13 cellular contexts compared by ENCODE assay signal in the genomic region with DNA sequence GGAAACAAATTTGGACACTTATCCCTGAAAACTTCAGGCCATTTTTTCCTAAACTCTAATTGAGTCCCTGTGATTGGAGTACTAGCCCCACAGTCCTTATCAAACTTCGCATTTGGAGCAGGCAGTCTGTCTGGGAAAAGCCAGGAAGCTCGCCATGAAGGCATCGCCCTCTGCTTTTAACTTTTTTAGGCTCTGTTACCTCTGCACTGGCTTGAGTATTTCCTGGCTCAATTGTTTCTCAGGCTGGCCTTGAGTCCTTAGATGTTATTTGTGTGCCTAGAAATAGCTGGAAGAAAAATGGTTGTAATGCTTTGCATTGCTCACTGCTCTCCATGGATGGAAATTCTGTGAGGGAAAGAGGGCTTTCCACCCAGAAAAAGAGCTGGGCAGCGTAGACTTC. TPM values are rescaled to one million over a fixed set of nuclear protein-coding genes. Genes with fewer than 3 reads are reported as not detected.
DNase-seq lines count a peak whose midpoint lies in the region; ATAC-seq, FAIRE-seq and TF ChIP-seq lines count a peak whose summit lies in the region.
"Had no signal": no experiment of that assay in that cellular context is flagged by ENCODE, and none has a peak within 500 bp of the region (broad histone marks: within the 10 kb centered on the region; RNA-seq: fewer than 3 reads in every experiment).

No MANE protein-coding gene starts in this region.

- peak overlapping the region; percentile 84 for H3K27ac Mint-ChIP-seq in HFFc6
- H3K27ac Mint-ChIP-seq: activated B cell treated with CpG ODN at 0.5 μM for 24 hours; stimulated activated naive B cell treated with anti-CD40 and anti-IgM and Interleukin-4, amounts not matched to agents 10 μg/mL and 1 μg/mL and 100 μg/mL, for 72 hours had no signal

- DNase-seq in HFFc6 = no peak
- peak; percentile 59 for DNase-seq in dermis blood vessel endothelial cell
- DNase-seq in lung (ENCODE audit: low spot score) = no peak
- peak; percentile 23 for DNase-seq in spleen
- no peak for DNase-seq in SHP77 (lab: John Stamatoyannopoulos, UW)
- no peak for DNase-seq in H54 (ENCODE audit: insufficient read length, low spot score)
- DNase-seq: activated B cell treated with CpG ODN at 0.5 μM for 24 hours; activated effector memory CD4-positive, alpha-beta T cell treated with anti-CD3 and anti-CD28 coated beads, Interleukin-2, amount 50 U/mL, for 16 hours; effector CD4-positive, alpha-beta T cell; NCI-H187; stimulated activated naive B cell treated with anti-CD40 and anti-IgM and Interleukin-4, amounts not matched to agents 10 μg/mL and 1 μg/mL and 100 μg/mL, for 72 hours had no signal

- no peak for FAIRE-seq in H54 (lab: Jason Lieb, UNC)

- peak overlapping the region; percentile 72 to 82 for H3K27ac ChIP-seq in lung (ENCODE audit: low read depth in 1 of 2, low read length in 1 of 2)
- H3K27ac ChIP-seq in spleen = peak overlapping the region in 7 of 8 donors; percentile 82 to 94 (median 93)

- intact Hi-C loops in spleen (cut with DNase I; ENCODE audit: low total_unique reads) = no loop called here

- no peaks in the 10 kb centered on the region for H3K27me3 ChIP-seq in lung (ENCODE audit: control insufficient read depth, insufficient read depth)
- H3K27me3 ChIP-seq in spleen (replicated peaks in 1 of 7) = no peaks in the 10 kb centered on the region

- WGBS in lung, 2 donors = 61 to 78% methylated on average over 4 of the region's 4 CpGs
- 63 to 78% (median 73%) methylated on average over 4 of the region's 4 CpGs for WGBS in spleen, 5 donors

- TF ChIP-seq CTCF in HFFc6 (IDR thresholded peaks at IDR 0.05) (no peak), lung (IDR thresholded peaks at IDR 0.05; ENCODE audit: control extremely low read depth, extremely low read depth) (no peak), spleen (IDR thresholded peaks at IDR 0.05 in 8 of 11, conservative IDR thresholded peaks at IDR 0.05 in 3 of 11) (no peak)

- no peak for TF ChIP-seq POLR2A in spleen (IDR thresholded peaks at IDR 0.05)
- no peak for TF ChIP-seq POLR2A in H54 (IDR thresholded peaks at IDR 0.05; ENCODE audit: low read depth, low read length)

- H3K4me1 ChIP-seq in lung (ENCODE audit: control insufficient read depth in 2 of 2, insufficient read depth in 2 of 2, low read length in 2 of 2) (peaks cover 40 to 58% of the 10 kb centered on the region in 2 donors), spleen (peaks cover 68 to 96% (median 88%) of the 10 kb centered on the region in 6 donors)

- no peaks in the 10 kb centered on the region for H3K9me3 Mint-ChIP-seq in HFFc6
- H3K9me3 Mint-ChIP-seq: activated B cell treated with CpG ODN at 0.5 μM for 24 hours; stimulated activated naive B cell treated with anti-CD40 and anti-IgM and Interleukin-4, amounts not matched to agents 10 μg/mL and 1 μg/mL and 100 μg/mL, for 72 hours had no signal

- peaks cover 6% of the 10 kb centered on the region for H3K27me3 Mint-ChIP-seq in HFFc6 (ENCODE audit: insufficient read depth)
- H3K27me3 Mint-ChIP-seq: activated B cell treated with CpG ODN at 0.5 μM for 24 hours; stimulated activated naive B cell treated with anti-CD40 and anti-IgM and Interleukin-4, amounts not matched to agents 10 μg/mL and 1 μg/mL and 100 μg/mL, for 72 hours had no signal

- H3K36me3 Mint-ChIP-seq in HFFc6 (ENCODE audit: low read depth) = peaks cover 49% of the 10 kb centered on the region

- H3K9me3 ChIP-seq in lung (ENCODE audit: control insufficient read depth in 2 of 2, insufficient read depth in 1 of 2, low read length in 1 of 2) = no peaks in the 10 kb centered on the region
- no peaks in the 10 kb centered on the region for H3K9me3 ChIP-seq in spleen

- H3K4me3 Mint-ChIP-seq in HFFc6 = no peak overlapping the region
- H3K4me3 Mint-ChIP-seq: activated B cell treated with CpG ODN at 0.5 μM for 24 hours; stimulated activated naive B cell treated with anti-CD40 and anti-IgM and Interleukin-4, amounts not matched to agents 10 μg/mL and 1 μg/mL and 100 μg/mL, for 72 hours had no signal

- H3K4me3 ChIP-seq in lung (no peak overlapping the region), spleen (no peak overlapping the region)

- H3K36me3 ChIP-seq in lung (ENCODE audit: control insufficient read depth in 2 of 2, insufficient read depth in 2 of 2, low read length in 2 of 2) (peaks cover 0 to 5% of the 10 kb centered on the region in 2 donors), spleen (peaks cover 0 to 19% (median 0%) of the 10 kb centered on the region in 6 donors)

- no peak for ATAC-seq in lung (ENCODE audit: insufficient read depth, low FRiP score)
- ATAC-seq in GM18511 (IDR thresholded peaks at IDR 0.05; ENCODE audit: unreplicated experiment) = no peak
- no peak for ATAC-seq in GM19035 (IDR thresholded peaks at IDR 0.05; ENCODE audit: unreplicated experiment)
- ATAC-seq: stimulated activated naive B cell treated with anti-CD40 and anti-IgM and Interleukin-4, amounts not matched to agents 10 μg/mL and 1 μg/mL and 100 μg/mL, for 72 hours had no signal

- peaks cover 84% of the 10 kb centered on the region for H3K4me1 Mint-ChIP-seq in HFFc6 (ENCODE audit: low read depth)

RNA-seq across cellular contexts. Expression of gene ACTN4, which starts 24.2 kb away (rescaled TPM):
- 1,000 to 10,000 TPM in 5 of 6 experiments, 100 to 1,000 TPM in 1; 972 to 1,299 (median 1,250) TPM for total RNA-seq in HFFc6 (2021; fragmentation: NEBNext Ultra II Directional; extraction: Animal tissue kit (Norgen Biotek cat#: 25700))
- total RNA-seq in dermis blood vessel endothelial cell (315 and 728 TPM in 2 replicates), lung (100 to 1,000 TPM; 339 to 552 TPM), spleen (100 to 1,000 TPM; 360 to 621 (median 487) TPM)
- polyA plus RNA-seq in lung (100 to 1,000 TPM; 229 to 394 TPM), spleen (100 to 1,000 TPM in 1 of 3 donors, 10 to 100 TPM in 2; 39.3 to 185 (median 51.2) TPM)

RNA-seq across cellular contexts. Expression of gene EIF3K, which starts 52.7 kb away (rescaled TPM):
- total RNA-seq in HFFc6 (2021; fragmentation: NEBNext Ultra II Directional; extraction: Animal tissue kit (Norgen Biotek cat#: 25700)) = 100 to 1,000 TPM; 227 to 241 (median 238) TPM
- total RNA-seq in dermis blood vessel endothelial cell (350 and 735 TPM in 2 replicates), lung (100 to 1,000 TPM; 142 to 243 TPM), spleen (100 to 1,000 TPM; 232 to 538 (median 244) TPM)
- polyA plus RNA-seq in lung (100 to 1,000 TPM; 266 to 344 TPM), spleen (100 to 1,000 TPM; 276 to 365 (median 328) TPM)

RNA-seq across cellular contexts. Expression of gene MAP4K1, which starts 53.9 kb away (rescaled TPM):
- under 1 TPM in 3 of 6 experiments, not detected in 3; 0.27 to 0.74 (median 0.28) TPM for total RNA-seq in HFFc6 (2021; fragmentation: NEBNext Ultra II Directional; extraction: Animal tissue kit (Norgen Biotek cat#: 25700))
- total RNA-seq in dermis blood vessel endothelial cell = 0.09 TPM in 1 of 2 replicates, not detected in the other
- 1 to 10 TPM; 4.0 to 9.8 TPM for total RNA-seq in lung
- 10 to 100 TPM in 1 of 2 donors, 1 to 10 TPM in 1; 7.0 to 13.1 TPM for polyA plus RNA-seq in lung
- 100 to 1,000 TPM in 4 of 7 donors, 10 to 100 TPM in 3; 58.2 to 163 (median 122) TPM for total RNA-seq in spleen
- polyA plus RNA-seq in spleen = 100 to 1,000 TPM in 2 of 3 donors, 10 to 100 TPM in 1; 81.3 to 161 (median 153) TPM

Comparison
In these comparisons a context has a peak if more than half of its experiments do, and no peak if none do; other contexts are left out.
1. DNase-seq: peak in dermis blood vessel endothelial cell (single experiment) and spleen (single experiment); none in HFFc6 (single experiment), lung (single experiment), SHP77 (0 of 2) and H54 (single experiment).
2. RNA of gene MAP4K1, which starts 53.9 kb away (total RNA-seq): 58.2 to 163 TPM in spleen; 4.0 to 9.8 TPM in lung, 0.09 TPM in dermis blood vessel endothelial cell and 0.27 to 0.74 TPM in HFFc6; every median in the first group is over 4 times any median in the second.